ENCODE assay signal across 1 cellular context in the genomic region with DNA sequence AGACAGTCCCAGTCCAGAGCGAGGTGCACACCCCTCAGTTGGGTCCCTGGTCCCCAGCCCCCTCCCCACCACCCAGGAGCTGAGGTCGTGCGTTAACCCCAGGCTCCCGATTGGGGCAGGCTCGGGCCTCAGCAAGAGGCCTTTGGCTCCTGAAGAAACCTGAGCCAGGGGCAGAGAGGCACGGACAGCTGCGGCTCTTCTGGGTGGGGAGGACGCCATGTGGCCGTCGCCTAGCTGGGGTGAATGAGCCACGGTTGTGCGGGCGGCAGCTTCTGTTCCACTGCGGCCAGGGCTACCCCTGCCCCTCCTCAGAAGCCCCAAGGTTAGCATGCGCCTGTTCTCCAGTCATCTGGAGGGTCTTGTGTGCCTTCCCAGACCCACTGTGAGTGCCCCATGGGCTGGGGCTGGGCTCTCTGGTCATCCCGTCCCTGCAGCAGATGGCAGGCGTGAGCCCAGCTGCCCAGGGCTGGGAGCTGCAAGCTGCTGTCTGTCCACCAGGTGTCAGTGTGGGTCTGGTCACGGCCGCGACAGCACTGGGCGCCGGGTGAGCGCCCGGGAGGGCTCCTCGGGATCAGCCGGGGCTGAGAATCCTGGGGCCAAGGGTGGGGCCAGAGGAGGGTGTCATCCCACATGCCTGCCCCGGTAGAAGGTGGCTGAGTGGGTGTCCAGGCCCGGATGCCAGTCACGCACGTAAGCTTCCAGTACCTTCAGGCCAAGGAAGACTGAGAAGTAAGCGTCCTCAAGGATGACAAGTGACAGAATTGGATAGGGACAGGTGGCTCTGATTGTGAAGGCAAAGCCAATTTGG.
TF ChIP-seq lines count a peak whose summit lies in the region.

No MANE protein-coding gene starts in this region.

TF ChIP-seq in HepG2, 621 proteins besides CTCF, POLR2A, EP300 and RAD21 (continued from another document):
- TF ChIP-seq, protein P1, sequence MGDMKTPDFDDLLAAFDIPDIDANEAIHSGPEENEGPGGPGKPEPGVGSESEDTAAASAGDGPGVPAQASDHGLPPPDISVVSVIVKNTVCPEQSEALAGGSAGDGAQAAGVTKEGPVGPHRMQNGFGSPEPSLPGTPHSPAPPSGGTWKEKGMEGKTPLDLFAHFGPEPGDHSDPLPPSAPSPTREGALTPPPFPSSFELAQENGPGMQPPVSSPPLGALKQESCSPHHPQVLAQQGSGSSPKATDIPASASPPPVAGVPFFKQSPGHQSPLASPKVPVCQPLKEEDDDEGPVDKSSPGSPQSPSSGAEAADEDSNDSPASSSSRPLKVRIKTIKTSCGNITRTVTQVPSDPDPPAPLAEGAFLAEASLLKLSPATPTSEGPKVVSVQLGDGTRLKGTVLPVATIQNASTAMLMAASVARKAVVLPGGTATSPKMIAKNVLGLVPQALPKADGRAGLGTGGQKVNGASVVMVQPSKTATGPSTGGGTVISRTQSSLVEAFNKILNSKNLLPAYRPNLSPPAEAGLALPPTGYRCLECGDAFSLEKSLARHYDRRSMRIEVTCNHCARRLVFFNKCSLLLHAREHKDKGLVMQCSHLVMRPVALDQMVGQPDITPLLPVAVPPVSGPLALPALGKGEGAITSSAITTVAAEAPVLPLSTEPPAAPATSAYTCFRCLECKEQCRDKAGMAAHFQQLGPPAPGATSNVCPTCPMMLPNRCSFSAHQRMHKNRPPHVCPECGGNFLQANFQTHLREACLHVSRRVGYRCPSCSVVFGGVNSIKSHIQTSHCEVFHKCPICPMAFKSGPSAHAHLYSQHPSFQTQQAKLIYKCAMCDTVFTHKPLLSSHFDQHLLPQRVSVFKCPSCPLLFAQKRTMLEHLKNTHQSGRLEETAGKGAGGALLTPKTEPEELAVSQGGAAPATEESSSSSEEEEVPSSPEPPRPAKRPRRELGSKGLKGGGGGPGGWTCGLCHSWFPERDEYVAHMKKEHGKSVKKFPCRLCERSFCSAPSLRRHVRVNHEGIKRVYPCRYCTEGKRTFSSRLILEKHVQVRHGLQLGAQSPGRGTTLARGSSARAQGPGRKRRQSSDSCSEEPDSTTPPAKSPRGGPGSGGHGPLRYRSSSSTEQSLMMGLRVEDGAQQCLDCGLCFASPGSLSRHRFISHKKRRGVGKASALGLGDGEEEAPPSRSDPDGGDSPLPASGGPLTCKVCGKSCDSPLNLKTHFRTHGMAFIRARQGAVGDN (CRISPR knock-in tag; IDR thresholded peaks at IDR 0.05) = 0 out of 2 replicates have a peak, but pooled peaks have one; percentile 31
- peak; percentile 20; the same call in 1 of the 2 replicates for TF ChIP-seq SMC3 (IDR thresholded peaks at IDR 0.05; ENCODE audit: low read length)
- no peak for TF ChIP-seq ZNF879 (CRISPR knock-in tag; IDR thresholded peaks at IDR 0.05)
- TF ChIP-seq GPN1 (CRISPR knock-in tag; IDR thresholded peaks at IDR 0.05; ENCODE audit: borderline replicate concordance) = no peak
- TF ChIP-seq TOPORS (CRISPR knock-in tag; IDR thresholded peaks at IDR 0.05) = no peak
